ENCODE assay signal across 8 cellular contexts in genomic region chr1:50976890-50977574, GRCh38. TPM values are rescaled to one million over a fixed set of nuclear protein-coding genes. Genes with fewer than 3 reads are reported as not detected.
DNase-seq lines count a peak whose midpoint lies in the region; ATAC-seq and TF ChIP-seq lines count a peak whose summit lies in the region.

No MANE protein-coding gene starts in this region.

- no peak overlapping the region for H2BK120ac ChIP-seq in neuronal stem cell (ENCODE audit: low read depth, low read length)

- no peak overlapping the region for H3K4ac ChIP-seq in neuronal stem cell (ENCODE audit: low read length)

- TF ChIP-seq CTCF in C4-2B (conservative IDR thresholded peaks at IDR 0.05), result no peak
- no peak for TF ChIP-seq CTCF in foreskin fibroblast (IDR thresholded peaks at IDR 0.05; ENCODE audit: low read depth, low read length)

- H2BK12ac ChIP-seq in neuronal stem cell (ENCODE audit: low read length), result no peak overlapping the region

- H3K9me3 ChIP-seq in neuronal stem cell (replicated peaks in 1 of 2; ENCODE audit: control insufficient read depth in 2 of 2, insufficient read depth in 1 of 2, low read depth in 1 of 2, low read length in 2 of 2), result no peaks in the 10 kb centered on the region

- no peak overlapping the region for H3K9ac ChIP-seq in neuronal stem cell (ENCODE audit: low read depth, low read length, poor library complexity)

- no CpG with 5 or more reads among the region's 26 CpGs for WGBS in neuronal stem cell (ENCODE audit: extremely low coverage in 2 of 2, insufficient read length in 2 of 2, insufficient replicate concordance in 1 of 2), 2 donors

- H3K18ac ChIP-seq in neuronal stem cell (ENCODE audit: low read length), result no peak overlapping the region

- H3K14ac ChIP-seq in neuronal stem cell (ENCODE audit: low read length), result no peak overlapping the region

- no peaks in the 10 kb centered on the region for H3K36me3 ChIP-seq in neuronal stem cell (replicated peaks in 1 of 2; ENCODE audit: control insufficient read depth in 2 of 2, insufficient read depth in 2 of 2, low read length in 2 of 2)

- peak; percentile 67 for DNase-seq in NCI-H2227 (lab: John Stamatoyannopoulos, UW; ENCODE audit: unreplicated experiment)
- DNase-seq in activated CD8-positive, alpha-beta memory T cell treated with anti-CD3 and anti-CD28 coated beads, Interleukin-2, amount 50 U/mL, for 4 hours, result peak; percentile 19
- peak; percentile 24 to 58 for DNase-seq in foreskin fibroblast
- no peak for DNase-seq in neuronal stem cell (ENCODE audit: low spot score)
- no peak for DNase-seq in cortex of kidney (lab: John Stamatoyannopoulos, UW)

- no peak overlapping the region for H3K23ac ChIP-seq in neuronal stem cell (ENCODE audit: low read depth, low read length, poor library complexity)

- H3K4me1 ChIP-seq in neuronal stem cell (ENCODE audit: control insufficient read depth in 2 of 2, insufficient read depth in 1 of 2, low read depth in 1 of 2, low read length in 2 of 2), result peaks cover 0 to 9% of the 10 kb centered on the region in 2 donors

- peaks cover 13 to 97% (median 47%) of the 10 kb centered on the region in 3 experiments for H3K27me3 ChIP-seq in neuronal stem cell (ENCODE audit: control insufficient read depth in 3 of 3, insufficient read depth in 3 of 3, low read depth in 1 of 3, low read length in 3 of 3)

- no peak overlapping the region for H4K8ac ChIP-seq in neuronal stem cell (ENCODE audit: low read depth, low read length)

- peaks cover 2% of the 10 kb centered on the region for H3K79me1 ChIP-seq in neuronal stem cell (ENCODE audit: low read depth, low read length)

- H3K4me3 ChIP-seq in foreskin fibroblast (ENCODE audit: low read depth in 1 of 2, low read length in 2 of 2) (peak overlapping the region; percentile 71 to 83), neuronal stem cell (ENCODE audit: low read length in 2 of 2) (peak overlapping the region in 1 of 2 donors; percentile 52)

- ATAC-seq in GM18861 (IDR thresholded peaks at IDR 0.05; ENCODE audit: unreplicated experiment), result peak; percentile 46
- peak; percentile 55 for ATAC-seq in HG02981 (IDR thresholded peaks at IDR 0.05; ENCODE audit: unreplicated experiment)

- H2BK5ac ChIP-seq in neuronal stem cell (ENCODE audit: low read length), result no peak overlapping the region

- peak overlapping the region; percentile 77 for H3K4me2 ChIP-seq in neuronal stem cell (ENCODE audit: insufficient read depth, low read length, poor library complexity, severe bottlenecking)

- H2AK5ac ChIP-seq in neuronal stem cell (ENCODE audit: low read depth, low read length), result no peak overlapping the region

- H3K27ac ChIP-seq in C4-2B (peak overlapping the region; percentile 66), neuronal stem cell (replicated peaks; ENCODE audit: low read length) (no peak overlapping the region)

- no peak overlapping the region for H4K91ac ChIP-seq in neuronal stem cell (ENCODE audit: low read depth, low read length, poor library complexity)

- peak overlapping the region; percentile 98 for H2AFZ ChIP-seq in neuronal stem cell (ENCODE audit: low read length)

- H2BK15ac ChIP-seq in neuronal stem cell (ENCODE audit: low read length), result no peak overlapping the region

RNA-seq across cellular contexts. Expression of gene CDKN2C, which starts 7.0 kb away (rescaled TPM):
- polyA plus RNA-seq in neuronal stem cell (2013, experiment 1 of 2), result 1.5 TPM
- polyA plus RNA-seq in neuronal stem cell (2013, experiment 2 of 2), result 1.4 TPM

RNA-seq across cellular contexts. Expression of gene FAF1, which starts 17.0 kb away (rescaled TPM):
- 27.8 TPM for polyA plus RNA-seq in neuronal stem cell (2013, experiment 1 of 2)
- polyA plus RNA-seq in neuronal stem cell (2013, experiment 2 of 2), result 28.1 TPM

Comparison
In these comparisons a context has a peak if more than half of its experiments do, and no peak if none do; other contexts are left out.
1. DNase-seq: peak in NCI-H2227 (single experiment), activated CD8-positive, alpha-beta memory T cell treated with anti-CD3 and anti-CD28 coated beads, Interleukin-2, amount 50 U/mL, for 4 hours (single experiment) and foreskin fibroblast (2 of 2); none in neuronal stem cell (single experiment) and cortex of kidney (single experiment).